9 cellular contexts compared by ENCODE assay signal in the genomic region with DNA sequence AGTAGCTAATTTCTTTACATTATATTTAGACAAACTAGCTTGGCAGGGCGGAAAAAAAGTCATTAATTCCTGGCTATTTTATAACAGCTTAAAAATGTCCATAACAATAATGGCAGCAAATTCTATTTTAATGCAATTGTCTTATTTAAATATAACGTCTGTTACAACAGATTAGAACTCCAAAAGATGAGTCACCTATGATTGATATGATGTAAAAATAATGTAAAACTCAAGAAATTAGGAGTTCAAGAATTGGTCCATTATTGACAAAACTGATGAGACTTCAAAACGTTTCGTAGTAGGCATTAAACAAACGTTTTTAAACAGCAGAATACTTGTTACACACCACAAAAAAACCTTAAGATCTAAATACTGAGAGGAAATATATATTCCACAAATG. TPM values are rescaled to one million over a fixed set of nuclear protein-coding genes. Genes with fewer than 3 reads are reported as not detected.
DNase-seq lines count a peak whose midpoint lies in the region; FAIRE-seq and TF ChIP-seq lines count a peak whose summit lies in the region.
"Had no signal": no experiment of that assay in that cellular context is flagged by ENCODE, and none has a peak within 500 bp of the region (broad histone marks: within the 10 kb centered on the region; RNA-seq: fewer than 3 reads in every experiment).

No MANE protein-coding gene starts in this region.

- BruUV-seq in Caco-2 (replicated peaks; lab: Mats Ljungman, UMichigan): no TSS peak

- H4K20me1 ChIP-seq in OCI-LY3 (ENCODE audit: insufficient read depth, low read length): peaks cover 58% of the 10 kb centered on the region

- peak overlapping the region; percentile 97 for H3K9ac ChIP-seq in OCI-LY3 (ENCODE audit: low read length)
- peak overlapping the region; percentile 96 for H3K9ac ChIP-seq in endodermal cell (ENCODE audit: extremely low read depth, low read length, poor library complexity, severe bottlenecking)

- H3K27ac Mint-ChIP-seq in Caco-2 (ENCODE audit: unreplicated experiment): peak overlapping the region; percentile 50
- H3K27ac Mint-ChIP-seq in endodermal cell: no peak overlapping the region
- peak overlapping the region; percentile 99 for H3K27ac Mint-ChIP-seq in osteocyte (ENCODE audit: unreplicated experiment)

- no peak overlapping the region for H2AFZ ChIP-seq in OCI-LY3 (ENCODE audit: low read depth, low read length)

- H3K27me3 Mint-ChIP-seq in Caco-2 (ENCODE audit: insufficient read depth, unreplicated experiment) (no peaks in the 10 kb centered on the region), endodermal cell (ENCODE audit: insufficient read depth) (no peaks in the 10 kb centered on the region), osteocyte (ENCODE audit: unreplicated experiment) (no peaks in the 10 kb centered on the region)

- peaks cover 60% of the 10 kb centered on the region for H3K36me3 Mint-ChIP-seq in Caco-2 (ENCODE audit: insufficient read depth, unreplicated experiment)
- H3K36me3 Mint-ChIP-seq in endodermal cell (ENCODE audit: low read depth): peaks cover 29% of the 10 kb centered on the region
- H3K36me3 Mint-ChIP-seq in osteocyte (ENCODE audit: unreplicated experiment): no peaks in the 10 kb centered on the region

- H3K4me3 ChIP-seq in Caco-2 (ENCODE audit: low read depth, low read length): peak overlapping the region; percentile 99
- H3K4me3 ChIP-seq in OCI-LY3 (ENCODE audit: low read length): peak overlapping the region; percentile 95
- H3K4me3 ChIP-seq in endodermal cell (ENCODE audit: low read length): peak overlapping the region; percentile 100
- no peak overlapping the region for H3K4me3 ChIP-seq in lower leg skin (ENCODE audit: low read depth, poor library complexity, severe bottlenecking)

- H3K36me3 ChIP-seq in Caco-2 (ENCODE audit: control insufficient read depth, insufficient read depth, low read length): no peaks in the 10 kb centered on the region
- peaks cover 14% of the 10 kb centered on the region for H3K36me3 ChIP-seq in OCI-LY3 (replicated peaks; ENCODE audit: low read depth, low read length)
- peaks cover 21% of the 10 kb centered on the region for H3K36me3 ChIP-seq in endodermal cell (ENCODE audit: control insufficient read depth, insufficient read depth, low read length)

- peak overlapping the region; percentile 84 for H3K4me2 ChIP-seq in OCI-LY3 (ENCODE audit: low read length)

- TF ChIP-seq CTCF in Caco-2 (IDR thresholded peaks at IDR 0.05; ENCODE audit: insufficient read depth in 1 of 2, low read depth in 1 of 2, low read length in 1 of 2, severe bottlenecking in 1 of 2, unreplicated experiment in 1 of 2) (no peak), OCI-LY3 (IDR thresholded peaks at IDR 0.05; ENCODE audit: low read depth, low read length) (no peak), endodermal cell (conservative IDR thresholded peaks at IDR 0.05) (no peak), osteocyte (IDR thresholded peaks at IDR 0.05) (no peak), lower leg skin (IDR thresholded peaks at IDR 0.05) (no peak), D721Med (IDR thresholded peaks at IDR 0.05; ENCODE audit: insufficient read depth, missing control alignments) (no peak)

- DNase-seq in Caco-2: no peak
- no peak for DNase-seq in endodermal cell
- DNase-seq in osteocyte (ENCODE audit: extremely low spot score, unreplicated experiment): no peak
- DNase-seq in lower leg skin (ENCODE audit: low spot score in 2 of 2): no peak
- no peak for DNase-seq in frontal cortex (ENCODE audit: low spot score in 2 of 2)
- no peak for DNase-seq in Kasumi-1 (lab: John Stamatoyannopoulos, UW)
- DNase-seq in D721Med (ENCODE audit: insufficient read length, low spot score): no peak
- DNase-seq: SHP77 had no signal

- FAIRE-seq in frontal cortex (lab: Jason Lieb, UNC) (no peak), D721Med (lab: Jason Lieb, UNC) (no peak)

- no peaks in the 10 kb centered on the region for H3K27me3 ChIP-seq in Caco-2 (replicated peaks; ENCODE audit: control insufficient read depth, insufficient read depth, low read length)
- H3K27me3 ChIP-seq in OCI-LY3 (ENCODE audit: low read depth, low read length): no peaks in the 10 kb centered on the region
- no peaks in the 10 kb centered on the region for H3K27me3 ChIP-seq in endodermal cell (ENCODE audit: control insufficient read depth, insufficient read depth, low read length, poor library complexity, severe bottlenecking)

- intact Hi-C loops in Caco-2 (cut with micrococcal nuclease; ENCODE audit: unreplicated experiment): loop anchor here (5.0 kb wide), 2 partner anchors 102 to 358 kb away; no protein-coding TSS in a partner anchor
- intact Hi-C loops in lower leg skin (cut with DNase I; ENCODE audit: low total_unique reads): no loop called here

- WGBS in endodermal cell (ENCODE audit: insufficient coverage in 1 of 2, insufficient read length in 1 of 2), 2 experiments: 6% methylated on average over 4 of the region's 5 CpGs; no CpG with 5 or more reads in 1 of the 2 experiments
- WGBS in lower leg skin, 2 donors: 12% methylated on average over 5 of the region's 5 CpGs

- H3K79me2 ChIP-seq in OCI-LY3 (ENCODE audit: low read length): peaks cover 82% of the 10 kb centered on the region

- H3K4me1 ChIP-seq in Caco-2 (peaks cover 23% of the 10 kb centered on the region), OCI-LY3 (ENCODE audit: low read length) (peaks cover 31% of the 10 kb centered on the region), endodermal cell (ENCODE audit: control insufficient read depth, insufficient read depth, low read length) (peaks cover 14% of the 10 kb centered on the region)

- H3K4me1 Mint-ChIP-seq in Caco-2 (ENCODE audit: low read depth, unreplicated experiment) (no peaks in the 10 kb centered on the region), endodermal cell (peaks cover 26% of the 10 kb centered on the region), osteocyte (ENCODE audit: unreplicated experiment) (peaks cover 38% of the 10 kb centered on the region)

- peak overlapping the region; percentile 92 for H3K27ac ChIP-seq in OCI-LY3 (ENCODE audit: low read length)
- H3K27ac ChIP-seq in endodermal cell (ENCODE audit: low read depth, low read length): no peak overlapping the region

- no peak for TF ChIP-seq POLR2A in lower leg skin (IDR thresholded peaks at IDR 0.05)

- H3K4me3 Mint-ChIP-seq in Caco-2 (ENCODE audit: unreplicated experiment): peak overlapping the region; percentile 94
- peak overlapping the region; percentile 89 for H3K4me3 Mint-ChIP-seq in endodermal cell
- peak overlapping the region; percentile 82 for H3K4me3 Mint-ChIP-seq in osteocyte (ENCODE audit: unreplicated experiment)

- H3K9me3 ChIP-seq in Caco-2 (no peaks in the 10 kb centered on the region), OCI-LY3 (ENCODE audit: insufficient read depth, low read length) (no peaks in the 10 kb centered on the region), endodermal cell (ENCODE audit: control insufficient read depth, low read length) (no peaks in the 10 kb centered on the region)

- H3K9me3 Mint-ChIP-seq in Caco-2 (ENCODE audit: unreplicated experiment) (no peaks in the 10 kb centered on the region), endodermal cell (no peaks in the 10 kb centered on the region), osteocyte (ENCODE audit: unreplicated experiment) (no peaks in the 10 kb centered on the region)

- POLR2A ChIA-PET in Caco-2 (lab: Charles Lee): no interaction called here

- CTCF ChIA-PET in Caco-2 (lab: Charles Lee): no interaction called here

RNA-seq across cellular contexts. Expression of a gene that starts 2.7 kb away (rescaled TPM):
- 218 and 241 TPM in 2 replicates for total RNA-seq in Caco-2 (2022)
- 100 to 1,000 TPM; 264 to 315 TPM for total RNA-seq in endodermal cell
- 236 TPM for polyA plus RNA-seq in endodermal cell (2013, experiment 1 of 2)
- polyA plus RNA-seq in endodermal cell (2013, experiment 2 of 2): 213 TPM
- 122 and 129 TPM in 2 replicates for total RNA-seq in osteocyte
- 10 to 100 TPM; 49.9 to 70.3 (median 62.2) TPM for total RNA-seq in lower leg skin
- 871 TPM for total RNA-seq in frontal cortex
